ENCODE assay signal across 20 cellular contexts in genomic region chr7:130723784-130724183, GRCh38. TPM values are rescaled to one million over a fixed set of nuclear protein-coding genes. Genes with fewer than 3 reads are reported as not detected.
"Had no signal": no experiment of that assay in that cellular context is flagged by ENCODE, and none has a peak within 500 bp of the region (broad histone marks: within the 10 kb centered on the region; RNA-seq: fewer than 3 reads in every experiment).

No MANE protein-coding gene starts in this region.

- H3K4me3 ChIP-seq: gastrocnemius medialis, tibial artery had no signal

- DNase-seq: activated CD4-positive, alpha-beta memory T cell treated with anti-CD3 and anti-CD28 coated beads, Interleukin-2, amount 10 ng/mL, durations not matched to agents 7 days and 5 days; activated CD8-positive, alpha-beta memory T cell treated with anti-CD3 and anti-CD28 coated beads, Interleukin-2, amount 10 ng/mL, durations not matched to agents 7 days and 5 days; effector CD4-positive, alpha-beta T cell; gastrocnemius medialis; head of caudate nucleus; kidney glomerular epithelial cell; left ventricle myocardium superior; occipital lobe; retina; stimulated activated CD4-positive, alpha-beta T cell treated with anti-CD3 and anti-CD28 coated beads, Interleukin-12 subunit alpha, Interleukin-12 subunit beta, amount 100 ng/mL, for 4 hours; stimulated activated CD4-positive, alpha-beta T cell treated with anti-CD3 and anti-CD28 coated beads, Interleukin-1b, Interleukin-23, amount 100 ng/mL, for 48 hours; stimulated activated naive CD4-positive, alpha-beta T cell treated with Interleukin-2 at 50 U/mL for 16 hours; tibial artery had no signal

- H3K27ac ChIP-seq: gastrocnemius medialis, tibial artery, VCaP had no signal

- H3K27me3 ChIP-seq: gastrocnemius medialis had no signal

- H3K36me3 ChIP-seq: gastrocnemius medialis, tibial artery had no signal

- H3K4me1 ChIP-seq: gastrocnemius medialis, tibial artery had no signal

- H3K9me3 ChIP-seq: gastrocnemius medialis, tibial artery had no signal

RNA-seq across cellular contexts. Expression of gene KLF14, which starts 10.2 kb away (rescaled TPM):
- total RNA-seq: activated CD4-positive, alpha-beta memory T cell treated with anti-CD3 and anti-CD28 coated beads, Interleukin-2, amount 10 ng/mL, durations not matched to agents 7 days and 5 days; activated CD8-positive, alpha-beta memory T cell treated with anti-CD3 and anti-CD28 coated beads, Interleukin-2, amount 10 ng/mL, durations not matched to agents 7 days and 5 days; cerebellum; occipital lobe had no signal
- polyA plus RNA-seq: esophagus, neural cell had no signal

RNA-seq across cellular contexts. Expression of gene TSGA13, which starts 37.4 kb away (rescaled TPM):
- total RNA-seq: activated CD4-positive, alpha-beta memory T cell treated with anti-CD3 and anti-CD28 coated beads, Interleukin-2, amount 10 ng/mL, durations not matched to agents 7 days and 5 days; activated CD8-positive, alpha-beta memory T cell treated with anti-CD3 and anti-CD28 coated beads, Interleukin-2, amount 10 ng/mL, durations not matched to agents 7 days and 5 days; cerebellum; gastrocnemius medialis; left ventricle myocardium superior; mononuclear cell; posterior vena cava; subcutaneous adipose tissue had no signal
- polyA plus RNA-seq: esophagus, neural cell had no signal
